17 cellular contexts compared by ENCODE assay signal in genomic region chr1:71695820-71696219, GRCh38.
DNase-seq lines count a peak whose midpoint lies in the region; ATAC-seq, FAIRE-seq and TF ChIP-seq lines count a peak whose summit lies in the region.
"Had no signal": no experiment of that assay in that cellular context is flagged by ENCODE, and none has a peak within 500 bp of the region (broad histone marks: within the 10 kb centered on the region; RNA-seq: fewer than 3 reads in every experiment).

No MANE protein-coding gene starts in this region.

- no peaks in the 10 kb centered on the region for H3K9me3 ChIP-seq in spleen

- FAIRE-seq in D721Med (lab: Jason Lieb, UNC): peak; percentile 41
- FAIRE-seq: GM18507, HTR-8/SVneo, K562 had no signal

- no peaks in the 10 kb centered on the region for H3K4me1 ChIP-seq in spleen

- no peak overlapping the region for H3K4me3 ChIP-seq in spleen
- H3K4me3 ChIP-seq: K562 had no signal

- intact Hi-C loops in spleen (cut with DNase I; ENCODE audit: low total_unique reads): no loop called here

- H3K36me3 ChIP-seq in spleen: no peaks in the 10 kb centered on the region

- no peak overlapping the region for H3K27ac ChIP-seq in spleen
- H3K27ac ChIP-seq: C4-2B had no signal

- ATAC-seq in GM18861 (IDR thresholded peaks at IDR 0.05; ENCODE audit: unreplicated experiment): no peak
- ATAC-seq: K562, Panc1 had no signal

- no peaks in the 10 kb centered on the region for H3K27me3 ChIP-seq in spleen (replicated peaks in 1 of 7)

- no peak for DNase-seq in D721Med (ENCODE audit: insufficient read length, low spot score)
- peak; percentile 19 for DNase-seq in OCI-M1 (lab: John Stamatoyannopoulos, UW)
- peak; percentile 17 for DNase-seq in dedifferentiated amniotic fluid mesenchymal stem cell (ENCODE audit: extremely low spot score)
- DNase-seq in kidney tubule cell (ENCODE audit: low spot score): peak; percentile 38
- DNase-seq in kidney glomerular epithelial cell (lab: John Stamatoyannopoulos, UW): no peak
- no peak for DNase-seq in spleen
- no peak for DNase-seq in activated naive CD4-positive, alpha-beta T cell treated with anti-CD3 and anti-CD28 coated beads, Interleukin-2, amount 50 U/mL, for 16 hours
- DNase-seq: DMS153, NCI-H1694 treated with DMSO at 0.1 percent for 48 hours, NCI-H748 treated with DMSO at 0.1 percent for 48 hours, SHP77 had no signal

- 60 to 89% (median 69%) methylated on average over 1 of the region's 1 CpG for WGBS in spleen, 5 donors

- TF ChIP-seq POLR2A in spleen (IDR thresholded peaks at IDR 0.05): no peak

- TF ChIP-seq CTCF in D721Med (IDR thresholded peaks at IDR 0.05; ENCODE audit: insufficient read depth, missing control alignments) (no peak), spleen (IDR thresholded peaks at IDR 0.05 in 8 of 11, conservative IDR thresholded peaks at IDR 0.05 in 3 of 11) (no peak)

Comparison
In these comparisons a context has a peak if more than half of its experiments do, and no peak if none do; other contexts are left out.
1. DNase-seq: peak in OCI-M1 (single experiment), dedifferentiated amniotic fluid mesenchymal stem cell (single experiment) and kidney tubule cell (single experiment); none in D721Med (single experiment), kidney glomerular epithelial cell (single experiment), spleen (single experiment) and activated naive CD4-positive, alpha-beta T cell treated with anti-CD3 and anti-CD28 coated beads, Interleukin-2, amount 50 U/mL, for 16 hours (single experiment).